ENCODE assay signal across 18 cellular contexts in genomic region chr6:44037847-44038542, GRCh38.
A peak's percentile ranks its signal among the peaks of the same experiment; 100 is the strongest.
DNase-seq lines count a peak whose midpoint lies in the region; ATAC-seq, FAIRE-seq and TF ChIP-seq lines count a peak whose summit lies in the region.
"Had no signal": no experiment of that assay in that cellular context is flagged by ENCODE, and none has a peak within 500 bp of the region (broad histone marks: within the 10 kb centered on the region; RNA-seq: fewer than 3 reads in every experiment).

No MANE protein-coding gene starts in this region.

- H3K4me3 ChIP-seq in kidney (ENCODE audit: low read length in 2 of 2) (no peak overlapping the region), HAP-1 (no peak overlapping the region), OCI-LY7 (ENCODE audit: low read depth, low read length, poor library complexity, severe bottlenecking) (no peak overlapping the region)
- H3K4me3 ChIP-seq: SJSA1 had no signal

- no peak overlapping the region for H3K27ac Mint-ChIP-seq in activated T-helper 2 cell treated with anti-CD3 and anti-CD28 coated beads, Interferon-gamma antibody, Interleukin-2, Interleukin-4, amounts not matched to agents 10 μg/mL and 5 μg/mL and 100 μg/mL, durations not matched to agents 14 hours and 24 hours and 36 hours
- H3K27ac Mint-ChIP-seq: B cell; CD4-positive, alpha-beta T cell had no signal

- H3K4me1 ChIP-seq in kidney (ENCODE audit: control insufficient read depth in 1 of 2, insufficient read depth in 1 of 2, low read depth in 1 of 2, low read length in 2 of 2) (peaks cover 0 to 6% of the 10 kb centered on the region in 2 donors), HAP-1 (no peaks in the 10 kb centered on the region; the same call in 1 of the 2 replicates), OCI-LY7 (ENCODE audit: insufficient read depth, low read length, poor library complexity, severe bottlenecking) (peaks cover 5% of the 10 kb centered on the region)

- CTCF ChIA-PET in OCI-LY7 (lab: Charles Lee; ENCODE audit: unreplicated experiment) = no interaction called here

- no peak overlapping the region for H3K9ac ChIP-seq in kidney (ENCODE audit: low read length in 2 of 2)

- POLR2A ChIA-PET in OCI-LY7 (lab: Charles Lee) = no interaction called here

- H2AFZ ChIP-seq in OCI-LY7 (ENCODE audit: low read length) = no peak overlapping the region

- H3K27me3 Mint-ChIP-seq in activated T-helper 2 cell treated with anti-CD3 and anti-CD28 coated beads, Interferon-gamma antibody, Interleukin-2, Interleukin-4, amounts not matched to agents 10 μg/mL and 5 μg/mL and 100 μg/mL, durations not matched to agents 14 hours and 24 hours and 36 hours (ENCODE audit: low read depth) = peaks cover 3% of the 10 kb centered on the region
- H3K27me3 Mint-ChIP-seq: CD4-positive, alpha-beta T cell had no signal

- BruUV-seq in OCI-LY7 (replicated peaks; lab: Mats Ljungman, UMichigan) = no TSS peak

- FAIRE-seq in kidney (lab: Jason Lieb, UNC) = no peak
- FAIRE-seq: G401.6 had no signal

- H3K79me2 ChIP-seq in OCI-LY7 (ENCODE audit: insufficient read depth, low read depth, low read length) = no peaks in the 10 kb centered on the region

- no peak overlapping the region for H3K4me2 ChIP-seq in OCI-LY7 (ENCODE audit: low read length)

- H3K9me3 Mint-ChIP-seq in activated T-helper 2 cell treated with anti-CD3 and anti-CD28 coated beads, Interferon-gamma antibody, Interleukin-2, Interleukin-4, amounts not matched to agents 10 μg/mL and 5 μg/mL and 100 μg/mL, durations not matched to agents 14 hours and 24 hours and 36 hours = no peaks in the 10 kb centered on the region
- H3K9me3 Mint-ChIP-seq: CD4-positive, alpha-beta T cell had no signal

- peak; percentile 56 for DNase-seq in cardiac septum (ENCODE audit: low spot score)
- DNase-seq in left cardiac atrium = no peak
- peak; percentile 51 for DNase-seq in kidney
- DNase-seq in sciatic nerve (ENCODE audit: low spot score) = peak; percentile 54
- no peak for DNase-seq in NCI-H510A (lab: John Stamatoyannopoulos, UW)
- DNase-seq in activated T-helper 2 cell treated with anti-CD3 and anti-CD28 coated beads, Interferon-gamma antibody, Interleukin-2, Interleukin-4, amounts not matched to agents 10 μg/mL and 5 μg/mL and 100 μg/mL, durations not matched to agents 14 hours and 24 hours and 36 hours (ENCODE audit: low spot score) = no peak
- no peak for DNase-seq in HAP-1 (ENCODE audit: low spot score in 2 of 2)
- DNase-seq in OCI-LY7 (ENCODE audit: low spot score) = no peak
- DNase-seq: HCEC 1CT, KBM-7, NCI-H1105, NCI-H510A treated with DMSO at 0.1 percent for 48 hours, NCI-H82 had no signal

- H3K27me3 ChIP-seq in HAP-1 (ENCODE audit: low read depth) = no peaks in the 10 kb centered on the region
- H3K27me3 ChIP-seq: SJSA1 had no signal

- no peaks in the 10 kb centered on the region for H3K36me3 ChIP-seq in kidney (ENCODE audit: control insufficient read depth in 1 of 2, insufficient read depth in 2 of 2, low read length in 2 of 2)
- no peaks in the 10 kb centered on the region for H3K36me3 ChIP-seq in HAP-1 (replicated peaks)
- H3K36me3 ChIP-seq in OCI-LY7 (ENCODE audit: insufficient read depth, low read length) = no peaks in the 10 kb centered on the region
- H3K36me3 ChIP-seq: SJSA1 had no signal

- no peak for TF ChIP-seq CTCF in kidney (IDR thresholded peaks at IDR 0.05; ENCODE audit: borderline replicate concordance, extremely low read depth, insufficient read depth)
- no peak for TF ChIP-seq CTCF in OCI-LY7 (conservative IDR thresholded peaks at IDR 0.05; ENCODE audit: low read length)

- H3K4me3 Mint-ChIP-seq in activated T-helper 2 cell treated with anti-CD3 and anti-CD28 coated beads, Interferon-gamma antibody, Interleukin-2, Interleukin-4, amounts not matched to agents 10 μg/mL and 5 μg/mL and 100 μg/mL, durations not matched to agents 14 hours and 24 hours and 36 hours (ENCODE audit: low read depth) = no peak overlapping the region
- H3K4me3 Mint-ChIP-seq: B cell; CD4-positive, alpha-beta T cell had no signal

- H3K9me3 ChIP-seq in kidney (ENCODE audit: control insufficient read depth in 1 of 2, low read length in 2 of 2) (no peaks in the 10 kb centered on the region), HAP-1 (no peaks in the 10 kb centered on the region), OCI-LY7 (ENCODE audit: low read length) (no peaks in the 10 kb centered on the region)
- H3K9me3 ChIP-seq: Caco-2, SJSA1 had no signal

- H4K20me1 ChIP-seq in OCI-LY7 (ENCODE audit: insufficient read depth, low read length) = no peaks in the 10 kb centered on the region

- in situ Hi-C loops in HAP-1 (cut with MboI; ENCODE audit: low sequenced_read_pairs) = no loop called here

- H3K27ac ChIP-seq in kidney (ENCODE audit: low read depth in 2 of 2, low read length in 2 of 2) = no peak overlapping the region
- H3K27ac ChIP-seq in OCI-LY7 (ENCODE audit: low read depth, low read length, poor library complexity, severe bottlenecking) = no peak overlapping the region
- H3K27ac ChIP-seq: SJSA1 had no signal

- peaks cover 8% of the 10 kb centered on the region for H3K4me1 Mint-ChIP-seq in activated T-helper 2 cell treated with anti-CD3 and anti-CD28 coated beads, Interferon-gamma antibody, Interleukin-2, Interleukin-4, amounts not matched to agents 10 μg/mL and 5 μg/mL and 100 μg/mL, durations not matched to agents 14 hours and 24 hours and 36 hours (ENCODE audit: low read depth)

- intact Hi-C loops in cardiac septum (cut with DNase I) = no loop called here
- intact Hi-C loops in left cardiac atrium (cut with DNase I) = no loop called here
- intact Hi-C loops in kidney (cut with DNase I) = no loop called here
- intact Hi-C loops in sciatic nerve (cut with DNase I) = no loop called here
- intact Hi-C loops in activated T-helper 2 cell treated with anti-CD3 and anti-CD28 coated beads, Interferon-gamma antibody, Interleukin-2, Interleukin-4, amounts not matched to agents 10 μg/mL and 5 μg/mL and 100 μg/mL, durations not matched to agents 14 hours and 24 hours and 36 hours (cut with micrococcal nuclease) = no loop called here
- intact Hi-C loops in OCI-LY7 (cut with micrococcal nuclease; ENCODE audit: unreplicated experiment) = no loop called here

- ATAC-seq in left cardiac atrium (no peak), sciatic nerve (no peak)

- no peaks in the 10 kb centered on the region for H3K9me2 ChIP-seq in OCI-LY7 (ENCODE audit: insufficient read depth, low read length)

- H3K36me3 Mint-ChIP-seq in activated T-helper 2 cell treated with anti-CD3 and anti-CD28 coated beads, Interferon-gamma antibody, Interleukin-2, Interleukin-4, amounts not matched to agents 10 μg/mL and 5 μg/mL and 100 μg/mL, durations not matched to agents 14 hours and 24 hours and 36 hours (ENCODE audit: low read depth) = no peaks in the 10 kb centered on the region

Comparison
In these comparisons a context has a peak if more than half of its experiments do, and no peak if none do; other contexts are left out.
1. DNase-seq: peak in cardiac septum (single experiment), kidney (single experiment) and sciatic nerve (single experiment); none in left cardiac atrium (single experiment), NCI-H510A (single experiment), activated T-helper 2 cell treated with anti-CD3 and anti-CD28 coated beads, Interferon-gamma antibody, Interleukin-2, Interleukin-4, amounts not matched to agents 10 μg/mL and 5 μg/mL and 100 μg/mL, durations not matched to agents 14 hours and 24 hours and 36 hours (single experiment), HAP-1 (0 of 2) and OCI-LY7 (single experiment).